In genomic region chr5:160311491-160312138, GRCh38 we compare ENCODE assay signal across 8 cellular contexts. TPM values are rescaled to one million over a fixed set of nuclear protein-coding genes. Genes with fewer than 3 reads are reported as not detected.
A peak's percentile ranks its signal among the peaks of the same experiment; 100 is the strongest.
DNase-seq lines count a peak whose midpoint lies in the region; ATAC-seq, FAIRE-seq and TF ChIP-seq lines count a peak whose summit lies in the region.

No MANE protein-coding gene starts in this region.

- H3K27me3 Mint-ChIP-seq in CD8-positive, alpha-beta memory T cell = peaks cover 30 to 74% of the 10 kb centered on the region in 2 donors
- H3K27me3 Mint-ChIP-seq in H9 (ENCODE audit: low read depth) = no peaks in the 10 kb centered on the region; the same call in 1 of the 2 replicates

- H4K5ac ChIP-seq in H9 (ENCODE audit: insufficient read length, low read depth, low read length) = no peak overlapping the region

- CTCF ChIA-PET in CD8-positive, alpha-beta memory T cell (lab: Charles Lee) = no interaction called here

- H3K36me3 Mint-ChIP-seq in CD8-positive, alpha-beta memory T cell = no peaks in the 10 kb centered on the region
- peaks cover 30 to 31% (median 30%) of the 10 kb centered on the region in 3 experiments; a peak in 6 of 7 replicates for H3K36me3 Mint-ChIP-seq in H9 (ENCODE audit: insufficient read depth in 1 of 3, low read depth in 3 of 3)

- peaks cover 5 to 12% (median 5%) of the 10 kb centered on the region in 3 donors for H3K4me1 Mint-ChIP-seq in CD8-positive, alpha-beta memory T cell
- peaks cover 40 to 45% of the 10 kb centered on the region in 2 experiments for H3K4me1 Mint-ChIP-seq in H9

- H3K27ac ChIP-seq in CD8-positive, alpha-beta memory T cell (ENCODE audit: low read depth, low read length) = no peak overlapping the region
- H3K27ac ChIP-seq in H9 (ENCODE audit: insufficient read length, low read depth, low read length) (no peak overlapping the region), ascending aorta (peak overlapping the region in 1 of 2 donors; percentile 17), keratinocyte (ENCODE audit: control insufficient read depth, insufficient read depth, low read length) (no peak overlapping the region), subcutaneous abdominal adipose tissue (ENCODE audit: low read depth, low read length) (no peak overlapping the region)

- no peak overlapping the region for H3K27ac Mint-ChIP-seq in CD8-positive, alpha-beta memory T cell
- peak overlapping the region; percentile 51 to 88 (median 66); a peak in 3 of 7 replicates for H3K27ac Mint-ChIP-seq in H9

- no peaks in the 10 kb centered on the region for H3K9me3 ChIP-seq in CD8-positive, alpha-beta memory T cell (ENCODE audit: low read length)
- no peaks in the 10 kb centered on the region for H3K9me3 ChIP-seq in H9 (ENCODE audit: control insufficient read depth, low read depth, low read length)
- H3K9me3 ChIP-seq in ascending aorta = no peaks in the 10 kb centered on the region
- H3K9me3 ChIP-seq in keratinocyte (ENCODE audit: control insufficient read depth, low read depth, low read length) = no peaks in the 10 kb centered on the region
- no peaks in the 10 kb centered on the region for H3K9me3 ChIP-seq in subcutaneous abdominal adipose tissue (ENCODE audit: control insufficient read depth in 5 of 5, low read length in 5 of 5)

- H3K36me3 ChIP-seq in CD8-positive, alpha-beta memory T cell (ENCODE audit: insufficient read depth, low read length) = no peaks in the 10 kb centered on the region
- H3K36me3 ChIP-seq in ascending aorta (peaks cover 0 to 3% of the 10 kb centered on the region in 2 donors), keratinocyte (ENCODE audit: control insufficient read depth in 2 of 2, extremely low read depth in 1 of 2, insufficient read depth in 2 of 2, low read length in 2 of 2) (no peaks in the 10 kb centered on the region), subcutaneous abdominal adipose tissue (ENCODE audit: control insufficient read depth in 5 of 5, insufficient read depth in 5 of 5, low read length in 5 of 5) (no peaks in the 10 kb centered on the region)

- no peak overlapping the region for H3K4me3 ChIP-seq in CD8-positive, alpha-beta memory T cell (ENCODE audit: low read length)
- H3K4me3 ChIP-seq in ascending aorta = peak overlapping the region; percentile 53 to 70
- peak overlapping the region; percentile 52 to 72 (median 67) for H3K4me3 ChIP-seq in keratinocyte (ENCODE audit: control insufficient read depth in 2 of 3, extremely low read depth in 1 of 3, insufficient read depth in 2 of 3, low read depth in 1 of 3, low read length in 3 of 3)
- peak overlapping the region in 4 of 5 donors; percentile 62 to 70 (median 67) for H3K4me3 ChIP-seq in subcutaneous abdominal adipose tissue (ENCODE audit: low read depth in 1 of 5, low read length in 5 of 5)

- no peak overlapping the region for H3K56ac ChIP-seq in H9 (ENCODE audit: insufficient read length, low read depth, low read length)

- H3K9me1 ChIP-seq in keratinocyte (ENCODE audit: control insufficient read depth, extremely low read depth, insufficient read depth, low read length) = no peaks in the 10 kb centered on the region

- intact Hi-C loops in ascending aorta (cut with DNase I) = no loop called here

- peak overlapping the region; percentile 41 for H3K14ac ChIP-seq in H9 (ENCODE audit: insufficient read depth, low read length)

- H2AFZ ChIP-seq in H9 (ENCODE audit: low read length) (no peak overlapping the region), keratinocyte (ENCODE audit: control insufficient read depth, low read length) (peak overlapping the region; percentile 69)

- H3T11ph ChIP-seq in H9 (ENCODE audit: low read length) = no peak overlapping the region

- H3K9ac ChIP-seq in H9 (ENCODE audit: extremely low read depth, insufficient read length, low read length) (peak overlapping the region; percentile 58), keratinocyte (ENCODE audit: control insufficient read depth, extremely low read depth, insufficient read depth, low read length) (peak overlapping the region; percentile 26), subcutaneous abdominal adipose tissue (ENCODE audit: low read length in 5 of 5) (no peak overlapping the region)

- peak overlapping the region in 5 of 7 donors; percentile 49 to 82 (median 56) for H3K4me3 Mint-ChIP-seq in CD8-positive, alpha-beta memory T cell
- peak overlapping the region; percentile 89 to 94 for H3K4me3 Mint-ChIP-seq in H9

- H3K79me2 ChIP-seq in H9 (ENCODE audit: insufficient read depth, low read length) = peaks cover 8% of the 10 kb centered on the region; the same call in 1 of the 2 replicates
- H3K79me2 ChIP-seq in keratinocyte (ENCODE audit: control insufficient read depth, insufficient read depth, low read length) = no peaks in the 10 kb centered on the region

- FAIRE-seq in keratinocyte (lab: Jason Lieb, UNC) = no peak

- no peaks in the 10 kb centered on the region for H3K9me3 Mint-ChIP-seq in CD8-positive, alpha-beta memory T cell
- no peaks in the 10 kb centered on the region; a peak in 3 of 5 replicates for H3K9me3 Mint-ChIP-seq in H9

- no peak for DNase-seq in CD8-positive, alpha-beta memory T cell
- DNase-seq in H9 = no peak
- DNase-seq in ascending aorta (ENCODE audit: low spot score in 2 of 2) = no peak
- no peak for DNase-seq in keratinocyte (ENCODE audit: low read depth, low spot score)
- no peak for DNase-seq in foreskin melanocyte

- H3K79me1 ChIP-seq in H9 (ENCODE audit: insufficient read depth, low read depth, low read length, poor library complexity, severe bottlenecking) = no peaks in the 10 kb centered on the region

- H3K18ac ChIP-seq in H9 (ENCODE audit: insufficient read length, low read depth, low read length) = no peak overlapping the region

- H2BK12ac ChIP-seq in H9 (ENCODE audit: insufficient read length, low read depth, low read length) = no peak overlapping the region

- peaks cover 27% of the 10 kb centered on the region for H3K27me3 ChIP-seq in CD8-positive, alpha-beta memory T cell (ENCODE audit: insufficient read depth, low read length, poor library complexity, severe bottlenecking)
- H3K27me3 ChIP-seq in H9 (ENCODE audit: insufficient read depth, low read length) = no peaks in the 10 kb centered on the region
- H3K27me3 ChIP-seq in ascending aorta = no peaks in the 10 kb centered on the region
- peaks cover 27% of the 10 kb centered on the region for H3K27me3 ChIP-seq in keratinocyte (ENCODE audit: control insufficient read depth, extremely low read depth, insufficient read depth, low read length)
- peaks cover 3 to 27% (median 11%) of the 10 kb centered on the region in 5 donors for H3K27me3 ChIP-seq in subcutaneous abdominal adipose tissue (ENCODE audit: control insufficient read depth in 5 of 5, insufficient read depth in 4 of 5, low read length in 5 of 5)

- no peak overlapping the region for H2BK20ac ChIP-seq in H9 (ENCODE audit: low read depth, low read length, poor library complexity, severe bottlenecking)

- H2BK5ac ChIP-seq in H9 (ENCODE audit: insufficient read length, low read length) = no peak overlapping the region

- no CpG with 5 or more reads among the region's 45 CpGs for WGBS in H9 (ENCODE audit: extremely low coverage, insufficient read length, low lambda C conversion rate)

- H3K23me2 ChIP-seq in H9 (ENCODE audit: insufficient read length, low read depth, low read length, poor library complexity, severe bottlenecking) = peaks cover 12% of the 10 kb centered on the region

- no peak overlapping the region for H3K23ac ChIP-seq in H9 (ENCODE audit: insufficient read length, low read depth, low read length)

- no peak overlapping the region for H3K4ac ChIP-seq in H9 (ENCODE audit: low read depth, low read length)

- H2BK15ac ChIP-seq in H9 (ENCODE audit: low read depth, low read length) = no peak overlapping the region

- H2BK120ac ChIP-seq in H9 (ENCODE audit: low read depth, low read length, poor library complexity, severe bottlenecking) = no peak overlapping the region

- ATAC-seq in HG02571 (IDR thresholded peaks at IDR 0.05; ENCODE audit: unreplicated experiment) = no peak
- ATAC-seq in HG02981 (IDR thresholded peaks at IDR 0.05; ENCODE audit: unreplicated experiment) = no peak

- H4K20me1 ChIP-seq in H9 (ENCODE audit: control insufficient read depth, insufficient read depth, insufficient read length) (peaks cover 2% of the 10 kb centered on the region), keratinocyte (ENCODE audit: control insufficient read depth, extremely low read depth, insufficient read depth, low read length) (no peaks in the 10 kb centered on the region)

- no peak overlapping the region for H4K8ac ChIP-seq in H9 (replicated peaks; ENCODE audit: insufficient read length, low read depth, low read length)

- no peaks in the 10 kb centered on the region for H3K4me1 ChIP-seq in CD8-positive, alpha-beta memory T cell (ENCODE audit: insufficient read depth, low read length)
- H3K4me1 ChIP-seq in H9 (ENCODE audit: insufficient read depth, low read length) (peaks cover 9% of the 10 kb centered on the region; the same call in 1 of the 2 replicates), ascending aorta (peaks cover 0 to 4% of the 10 kb centered on the region in 2 donors), keratinocyte (ENCODE audit: control insufficient read depth, extremely low read depth, insufficient read depth, low read length) (peaks cover 12% of the 10 kb centered on the region), subcutaneous abdominal adipose tissue (ENCODE audit: control insufficient read depth in 5 of 5, insufficient read depth in 5 of 5, low read length in 5 of 5) (peaks cover 0 to 16% (median 13%) of the 10 kb centered on the region in 5 donors)

- dilution Hi-C loops in keratinocyte (cut with MboI; ENCODE audit: extremely low pct_ligation_motif_present, low sequenced_read_pairs) = no loop called here

- H4K91ac ChIP-seq in H9 (ENCODE audit: insufficient read length, low read depth, low read length) = no peak overlapping the region

- POLR2A ChIA-PET in CD8-positive, alpha-beta memory T cell (lab: Charles Lee) = no interaction called here

- TF ChIP-seq CTCF in H9 (conservative IDR thresholded peaks at IDR 0.05) = no peak
- TF ChIP-seq CTCF in ascending aorta (IDR thresholded peaks at IDR 0.05) = no peak
- peak in 1 of 3 experiments; percentile 14 for TF ChIP-seq CTCF in keratinocyte (optimal IDR thresholded peaks at IDR 0.05 in 1 of 3, IDR thresholded peaks at IDR 0.05 in 1 of 3, conservative IDR thresholded peaks at IDR 0.05 in 1 of 3; ENCODE audit: extremely low read depth in 1 of 3, insufficient read depth in 2 of 3, low read length in 3 of 3)

- no peak overlapping the region for H2AK5ac ChIP-seq in H9 (ENCODE audit: insufficient read length, low read length)

- H3K4me2 ChIP-seq in H9 (ENCODE audit: insufficient read depth, insufficient read length, low read length) = peak overlapping the region; percentile 84
- H3K4me2 ChIP-seq in keratinocyte (ENCODE audit: control insufficient read depth, extremely low read depth, insufficient read depth, low read depth, low read length) = peak overlapping the region; percentile 86

RNA-seq across cellular contexts. Expression of gene CCNJL, which starts 0.7 kb away (rescaled TPM):
- not detected for total RNA-seq in CD8-positive, alpha-beta memory T cell
- polyA plus RNA-seq in CD8-positive, alpha-beta memory T cell = not detected
- total RNA-seq in H9 (2021) (26.9 and 29.7 TPM in 2 replicates), ascending aorta (not detected)
- polyA plus RNA-seq in keratinocyte = 1.6 to 4.2 TPM (median 2.1 TPM) in 3 replicates
- not detected for polyA plus RNA-seq in keratinocyte (2011; ENCODE audit: low read depth)
- polyA plus RNA-seq in keratinocyte (2011; cell fraction: cytosol; rRNA removed) = 2.6 and 4.2 TPM in 2 replicates
- polyA plus RNA-seq in keratinocyte (2011; cell fraction: nucleus; rRNA removed) = 2.6 and 3.5 TPM in 2 replicates
- 0.11 and 4.9 TPM in 2 replicates for polyA plus RNA-seq in keratinocyte (2012; ENCODE audit: low replicate concordance)
- 2.6 to 4.7 TPM (median 4.2 TPM) in 3 replicates for polyA minus RNA-seq in keratinocyte
- polyA minus RNA-seq in keratinocyte (2011; cell fraction: cytosol; rRNA and poly(A)+ RNA removed) = 2.3 TPM
- 2.3 and 4.0 TPM in 2 replicates for polyA minus RNA-seq in keratinocyte (2011; cell fraction: nucleus; rRNA and poly(A)+ RNA removed)

RNA-seq across cellular contexts. Expression of gene C1QTNF2, which starts 58.8 kb away (rescaled TPM):
- not detected for total RNA-seq in CD8-positive, alpha-beta memory T cell
- polyA plus RNA-seq in CD8-positive, alpha-beta memory T cell = not detected
- total RNA-seq in H9 (2021) (0.53 and 0.59 TPM in 2 replicates), ascending aorta (3.7 TPM)
- polyA plus RNA-seq in keratinocyte = 0.03 to 0.07 TPM (median 0.05 TPM) in 3 replicates
- polyA plus RNA-seq in keratinocyte (2011; ENCODE audit: low read depth) = not detected
- polyA plus RNA-seq in keratinocyte (2011; cell fraction: cytosol; rRNA removed) = not detected in 2 replicates
- polyA plus RNA-seq in keratinocyte (2011; cell fraction: nucleus; rRNA removed) = 0.05 TPM in 1 of 2 replicates, not detected in the other
- 0.07 TPM in 1 of 2 replicates, not detected in the other for polyA plus RNA-seq in keratinocyte (2012; ENCODE audit: low replicate concordance)
- polyA minus RNA-seq in keratinocyte = 0.33 TPM in 1 of 3 replicates, not detected in the others
- not detected for polyA minus RNA-seq in keratinocyte (2011; cell fraction: cytosol; rRNA and poly(A)+ RNA removed)
- polyA minus RNA-seq in keratinocyte (2011; cell fraction: nucleus; rRNA and poly(A)+ RNA removed) = not detected in 2 replicates

Comparison
In these comparisons a context has a peak if more than half of its experiments do, and no peak if none do; other contexts are left out.
1. H3K27ac Mint-ChIP-seq: peak in H9 (3 of 3); none in CD8-positive, alpha-beta memory T cell (0 of 8).
2. H3K9ac ChIP-seq: peak in H9 (single experiment) and keratinocyte (single experiment); none in subcutaneous abdominal adipose tissue (0 of 5).
3. RNA of gene CCNJL, which starts 0.7 kb away (total RNA-seq): 26.9 to 29.7 TPM in H9; not detected in CD8-positive, alpha-beta memory T cell and not detected in ascending aorta (single experiment); every median in the first group is over 10 times any median in the second.